ENCODE assay signal across 24 cellular contexts in genomic region chr11:24093410-24093809, GRCh38.
DNase-seq lines count a peak whose midpoint lies in the region; ATAC-seq and TF ChIP-seq lines count a peak whose summit lies in the region.
"Had no signal": no experiment of that assay in that cellular context is flagged by ENCODE, and none has a peak within 500 bp of the region (broad histone marks: within the 10 kb centered on the region; RNA-seq: fewer than 3 reads in every experiment).

No MANE protein-coding gene starts in this region.

- H3K4me1 ChIP-seq in vagina: no peaks in the 10 kb centered on the region
- H3K4me1 ChIP-seq: esophagus squamous epithelium, left ventricle myocardium inferior, SJCRH30, tibial artery had no signal

- no peak overlapping the region for H3K27ac ChIP-seq in vagina
- H3K27ac ChIP-seq: esophagus squamous epithelium, KMS-11, left ventricle myocardium inferior, SJCRH30, tibial artery had no signal

- ATAC-seq in GM19463 (IDR thresholded peaks at IDR 0.05; ENCODE audit: unreplicated experiment): no peak
- ATAC-seq: activated CD4-positive, alpha-beta T cell treated with anti-CD3 and anti-CD28 coated beads for 36 hours; naive thymus-derived CD8-positive, alpha-beta T cell; sciatic nerve; stimulated activated naive CD8-positive, alpha-beta T cell treated with anti-CD3 and anti-CD28 coated beads, Interleukin-15, amount 100 ng/mL, for 72 hours had no signal

- H3K27me3 ChIP-seq in vagina: no peaks in the 10 kb centered on the region
- H3K27me3 ChIP-seq: esophagus squamous epithelium, SJCRH30, tibial artery had no signal

- DNase-seq in HFFc6 (no peak), NCI-H2171 (lab: John Stamatoyannopoulos, UW) (peak; percentile 46), renal cortical epithelial cell (ENCODE audit: low read depth) (peak; percentile 1), D341Med (ENCODE audit: low spot score) (no peak), vagina (ENCODE audit: extremely low spot score in 2 of 2) (no peak)
- DNase-seq: activated CD4-positive, alpha-beta T cell treated with anti-CD3 and anti-CD28 coated beads for 36 hours; activated CD8-positive, alpha-beta memory T cell treated with anti-CD3 and anti-CD28 coated beads for 24 hours; activated T-cell treated with anti-CD3 and anti-CD28 coated beads, Interleukin-2, amount 50 U/mL, for 1 hour; CD4-positive, alpha-beta T cell; effector CD8-positive, alpha-beta T cell; esophagus squamous epithelium; GDM1; left ventricle myocardium inferior; midbrain; naive thymus-derived CD8-positive, alpha-beta T cell; NCI-H1694 treated with DMSO at 0.1 percent for 48 hours; NCI-H226; SJCRH30; stimulated activated naive CD8-positive, alpha-beta T cell treated with anti-CD3 and anti-CD28 coated beads, Interleukin-15, amount 100 ng/mL, for 72 hours; tibial artery had no signal

- no peaks in the 10 kb centered on the region for H3K36me3 Mint-ChIP-seq in HFFc6 (ENCODE audit: low read depth)
- H3K36me3 Mint-ChIP-seq in brain: no peaks in the 10 kb centered on the region
- H3K36me3 Mint-ChIP-seq: naive thymus-derived CD8-positive, alpha-beta T cell had no signal

- H3K4me1 Mint-ChIP-seq in HFFc6 (ENCODE audit: low read depth) (peaks cover 17% of the 10 kb centered on the region), brain (peaks cover 19% of the 10 kb centered on the region)
- H3K4me1 Mint-ChIP-seq: activated CD4-positive, alpha-beta T cell treated with anti-CD3 and anti-CD28 coated beads for 36 hours; naive thymus-derived CD8-positive, alpha-beta T cell; stimulated activated naive CD8-positive, alpha-beta T cell treated with anti-CD3 and anti-CD28 coated beads, Interleukin-15, amount 100 ng/mL, for 72 hours had no signal

- H3K27me3 Mint-ChIP-seq in HFFc6 (ENCODE audit: insufficient read depth) (no peaks in the 10 kb centered on the region), brain (peaks cover 3% of the 10 kb centered on the region)
- H3K27me3 Mint-ChIP-seq: activated CD4-positive, alpha-beta T cell treated with anti-CD3 and anti-CD28 coated beads for 36 hours; CD4-positive, alpha-beta T cell; naive thymus-derived CD8-positive, alpha-beta T cell; stimulated activated naive CD8-positive, alpha-beta T cell treated with anti-CD3 and anti-CD28 coated beads, Interleukin-15, amount 100 ng/mL, for 72 hours had no signal

- H3K4me3 Mint-ChIP-seq in HFFc6 (peak overlapping the region; percentile 71; the same call in 1 of the 2 replicates), brain (peak overlapping the region in 4 of 5 experiments; percentile 3 to 36 (median 13))
- H3K4me3 Mint-ChIP-seq: activated CD4-positive, alpha-beta T cell treated with anti-CD3 and anti-CD28 coated beads for 36 hours; CD4-positive, alpha-beta T cell; stimulated activated naive CD8-positive, alpha-beta T cell treated with anti-CD3 and anti-CD28 coated beads, Interleukin-15, amount 100 ng/mL, for 72 hours had no signal

- intact Hi-C loops in vagina (cut with DNase I): no loop called here

- no peak overlapping the region for H3K4me3 ChIP-seq in vagina
- H3K4me3 ChIP-seq: esophagus squamous epithelium, left ventricle myocardium inferior, SJCRH30, tibial artery had no signal

- H3K27ac Mint-ChIP-seq in HFFc6 (no peak overlapping the region), brain (peak overlapping the region in 4 of 5 experiments; percentile 9 to 75 (median 36))
- H3K27ac Mint-ChIP-seq: activated CD4-positive, alpha-beta T cell treated with anti-CD3 and anti-CD28 coated beads for 36 hours; CD4-positive, alpha-beta T cell; naive thymus-derived CD8-positive, alpha-beta T cell; stimulated activated naive CD8-positive, alpha-beta T cell treated with anti-CD3 and anti-CD28 coated beads, Interleukin-15, amount 100 ng/mL, for 72 hours had no signal

- TF ChIP-seq CTCF in HFFc6 (IDR thresholded peaks at IDR 0.05) (no peak), brain (conservative IDR thresholded peaks at IDR 0.05) (no peak), vagina (IDR thresholded peaks at IDR 0.05) (no peak)

- no peaks in the 10 kb centered on the region for H3K9me3 ChIP-seq in vagina
- H3K9me3 ChIP-seq: esophagus squamous epithelium, SJCRH30, tibial artery had no signal

- no peaks in the 10 kb centered on the region; the same call in 1 of the 2 replicates for H3K9me3 Mint-ChIP-seq in HFFc6
- H3K9me3 Mint-ChIP-seq in brain: peaks cover 0 to 4% (median 0%) of the 10 kb centered on the region in 5 experiments
- H3K9me3 Mint-ChIP-seq: stimulated activated naive CD8-positive, alpha-beta T cell treated with anti-CD3 and anti-CD28 coated beads, Interleukin-15, amount 100 ng/mL, for 72 hours had no signal

- TF ChIP-seq POLR2A in vagina (IDR thresholded peaks at IDR 0.05): no peak

- no peaks in the 10 kb centered on the region for H3K36me3 ChIP-seq in vagina
- H3K36me3 ChIP-seq: esophagus squamous epithelium, left ventricle myocardium inferior, SJCRH30, tibial artery had no signal

Comparison
In these comparisons a context has a peak if more than half of its experiments do, and no peak if none do; other contexts are left out.
1. DNase-seq: peak in NCI-H2171 (single experiment) and renal cortical epithelial cell (single experiment); none in HFFc6 (single experiment), D341Med (single experiment) and vagina (0 of 2).